Comparison of ENCODE assay signal across 11 cellular contexts in the genomic region with DNA sequence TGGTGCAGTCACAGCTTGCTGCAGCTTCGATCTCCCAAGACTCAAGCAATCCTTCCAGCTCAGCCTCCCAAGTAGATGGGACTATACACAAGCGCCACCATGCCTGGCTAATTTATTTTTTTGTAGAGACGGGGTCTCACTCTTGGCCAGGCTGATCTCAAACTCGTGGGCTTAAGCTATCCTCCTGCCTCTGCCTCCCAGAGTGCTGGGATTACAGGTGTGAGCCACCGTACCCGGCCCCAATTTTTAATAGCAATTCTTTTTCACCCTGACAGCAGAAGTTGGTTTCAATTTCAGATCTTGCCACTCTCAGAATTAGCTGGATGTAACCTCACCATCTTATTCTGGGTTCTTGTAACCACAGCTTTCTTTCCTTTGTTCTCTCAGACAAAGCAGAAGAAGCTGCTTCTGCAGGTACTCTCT.
A peak's percentile ranks its signal among the peaks of the same experiment; 100 is the strongest.
DNase-seq lines count a peak whose midpoint lies in the region; ATAC-seq and TF ChIP-seq lines count a peak whose summit lies in the region.
"Had no signal": no experiment of that assay in that cellular context is flagged by ENCODE, and none has a peak within 500 bp of the region (broad histone marks: within the 10 kb centered on the region; RNA-seq: fewer than 3 reads in every experiment).

No MANE protein-coding gene starts in this region.

- peak overlapping the region in 6 of 7 donors; percentile 0 to 77 (median 38) for H3K4me3 Mint-ChIP-seq in CD8-positive, alpha-beta memory T cell
- H3K4me3 Mint-ChIP-seq: nephron had no signal

- TF ChIP-seq CTCF in BE2C (IDR thresholded peaks at IDR 0.05; ENCODE audit: low read depth, low read length) = no peak

- ATAC-seq in GM19023 (IDR thresholded peaks at IDR 0.05; ENCODE audit: unreplicated experiment) (peak; percentile 86), HG02678 (IDR thresholded peaks at IDR 0.05; ENCODE audit: unreplicated experiment) (peak; percentile 89), HG03575 (IDR thresholded peaks at IDR 0.05; ENCODE audit: extremely low read depth, insufficient number of reproducible peaks, low FRiP score, unreplicated experiment) (peak; percentile 73)
- ATAC-seq: heart left ventricle had no signal

- no peak overlapping the region for H3K27ac ChIP-seq in CD8-positive, alpha-beta memory T cell (ENCODE audit: low read depth, low read length)
- H3K27ac ChIP-seq: cardiac muscle cell, heart left ventricle had no signal

- no peak overlapping the region for H3K4me3 ChIP-seq in CD8-positive, alpha-beta memory T cell (ENCODE audit: low read length)
- H3K4me3 ChIP-seq in BE2C (ENCODE audit: low read depth, low read length) = no peak overlapping the region
- H3K4me3 ChIP-seq: cardiac muscle cell, heart left ventricle had no signal

- H3K27ac Mint-ChIP-seq in CD8-positive, alpha-beta memory T cell = peak overlapping the region in 4 of 8 donors; percentile 26 to 62 (median 46)

- no peaks in the 10 kb centered on the region for H3K9me3 Mint-ChIP-seq in CD8-positive, alpha-beta memory T cell
- H3K9me3 Mint-ChIP-seq: nephron had no signal

- POLR2A ChIA-PET in CD8-positive, alpha-beta memory T cell (lab: Charles Lee) = no interaction called here

- DNase-seq in CD8-positive, alpha-beta memory T cell = no peak
- DNase-seq in activated gamma-delta T cell (lab: John Stamatoyannopoulos, UW) (no peak), BE2C (no peak), SK-N-DZ (ENCODE audit: low spot score) (no peak), HT-29 (ENCODE audit: low spot score) (no peak)
- DNase-seq: heart left ventricle had no signal

- no peaks in the 10 kb centered on the region for H3K36me3 ChIP-seq in CD8-positive, alpha-beta memory T cell (ENCODE audit: insufficient read depth, low read length)
- no peaks in the 10 kb centered on the region for H3K36me3 ChIP-seq in BE2C
- H3K36me3 ChIP-seq: heart left ventricle had no signal

- peaks cover 6 to 12% (median 11%) of the 10 kb centered on the region in 3 donors for H3K4me1 Mint-ChIP-seq in CD8-positive, alpha-beta memory T cell

- H3K36me3 Mint-ChIP-seq in CD8-positive, alpha-beta memory T cell = no peaks in the 10 kb centered on the region

- H3K27me3 ChIP-seq in CD8-positive, alpha-beta memory T cell (ENCODE audit: insufficient read depth, low read length, poor library complexity, severe bottlenecking) = no peaks in the 10 kb centered on the region
- H3K27me3 ChIP-seq in BE2C = no peaks in the 10 kb centered on the region
- H3K27me3 ChIP-seq: cardiac muscle cell, heart left ventricle had no signal

- CTCF ChIA-PET in CD8-positive, alpha-beta memory T cell (lab: Charles Lee) = no interaction called here

- no peaks in the 10 kb centered on the region for H3K9me3 ChIP-seq in CD8-positive, alpha-beta memory T cell (ENCODE audit: low read length)
- no peaks in the 10 kb centered on the region for H3K9me3 ChIP-seq in BE2C
- H3K9me3 ChIP-seq: heart left ventricle had no signal

- peaks cover 0 to 4% of the 10 kb centered on the region in 2 donors for H3K27me3 Mint-ChIP-seq in CD8-positive, alpha-beta memory T cell

- peaks cover 9% of the 10 kb centered on the region for H3K4me1 ChIP-seq in CD8-positive, alpha-beta memory T cell (ENCODE audit: insufficient read depth, low read length)
- no peaks in the 10 kb centered on the region for H3K4me1 ChIP-seq in BE2C
- H3K4me1 ChIP-seq: heart left ventricle had no signal
